ENCODE assay signal across 2 cellular contexts in genomic region chr17:75610103-75610984, GRCh38.
TF ChIP-seq lines count a peak whose summit lies in the region.

No MANE protein-coding gene starts in this region.

TF ChIP-seq in GM23338, 12 proteins besides CTCF, POLR2A, EP300 and RAD21:
- TF ChIP-seq EZH2 (IDR thresholded peaks at IDR 0.05; ENCODE audit: low read depth, unreplicated experiment), result no peak
- TF ChIP-seq EZH2phosphoT487 (IDR thresholded peaks at IDR 0.05; ENCODE audit: unreplicated experiment), result no peak
- TF ChIP-seq ETS1 (IDR thresholded peaks at IDR 0.05), result no peak
- TF ChIP-seq JUNB (IDR thresholded peaks at IDR 0.05; ENCODE audit: unreplicated experiment), result no peak
- no peak for TF ChIP-seq POLR2AphosphoS5 (IDR thresholded peaks at IDR 0.05; ENCODE audit: low read depth)
- no peak for TF ChIP-seq ZNF114 (CRISPR knock-in tag; IDR thresholded peaks at IDR 0.05)
- no peak for TF ChIP-seq CREB1 (CRISPR knock-in tag; IDR thresholded peaks at IDR 0.05; ENCODE audit: low read depth)
- TF ChIP-seq NANOG (IDR thresholded peaks at IDR 0.05; ENCODE audit: borderline replicate concordance), result no peak
- TF ChIP-seq REST (IDR thresholded peaks at IDR 0.05; ENCODE audit: unreplicated experiment), result no peak
- TF ChIP-seq ZNF331 (CRISPR knock-in tag; IDR thresholded peaks at IDR 0.05; ENCODE audit: low read depth), result no peak
- TF ChIP-seq, protein P1, sequence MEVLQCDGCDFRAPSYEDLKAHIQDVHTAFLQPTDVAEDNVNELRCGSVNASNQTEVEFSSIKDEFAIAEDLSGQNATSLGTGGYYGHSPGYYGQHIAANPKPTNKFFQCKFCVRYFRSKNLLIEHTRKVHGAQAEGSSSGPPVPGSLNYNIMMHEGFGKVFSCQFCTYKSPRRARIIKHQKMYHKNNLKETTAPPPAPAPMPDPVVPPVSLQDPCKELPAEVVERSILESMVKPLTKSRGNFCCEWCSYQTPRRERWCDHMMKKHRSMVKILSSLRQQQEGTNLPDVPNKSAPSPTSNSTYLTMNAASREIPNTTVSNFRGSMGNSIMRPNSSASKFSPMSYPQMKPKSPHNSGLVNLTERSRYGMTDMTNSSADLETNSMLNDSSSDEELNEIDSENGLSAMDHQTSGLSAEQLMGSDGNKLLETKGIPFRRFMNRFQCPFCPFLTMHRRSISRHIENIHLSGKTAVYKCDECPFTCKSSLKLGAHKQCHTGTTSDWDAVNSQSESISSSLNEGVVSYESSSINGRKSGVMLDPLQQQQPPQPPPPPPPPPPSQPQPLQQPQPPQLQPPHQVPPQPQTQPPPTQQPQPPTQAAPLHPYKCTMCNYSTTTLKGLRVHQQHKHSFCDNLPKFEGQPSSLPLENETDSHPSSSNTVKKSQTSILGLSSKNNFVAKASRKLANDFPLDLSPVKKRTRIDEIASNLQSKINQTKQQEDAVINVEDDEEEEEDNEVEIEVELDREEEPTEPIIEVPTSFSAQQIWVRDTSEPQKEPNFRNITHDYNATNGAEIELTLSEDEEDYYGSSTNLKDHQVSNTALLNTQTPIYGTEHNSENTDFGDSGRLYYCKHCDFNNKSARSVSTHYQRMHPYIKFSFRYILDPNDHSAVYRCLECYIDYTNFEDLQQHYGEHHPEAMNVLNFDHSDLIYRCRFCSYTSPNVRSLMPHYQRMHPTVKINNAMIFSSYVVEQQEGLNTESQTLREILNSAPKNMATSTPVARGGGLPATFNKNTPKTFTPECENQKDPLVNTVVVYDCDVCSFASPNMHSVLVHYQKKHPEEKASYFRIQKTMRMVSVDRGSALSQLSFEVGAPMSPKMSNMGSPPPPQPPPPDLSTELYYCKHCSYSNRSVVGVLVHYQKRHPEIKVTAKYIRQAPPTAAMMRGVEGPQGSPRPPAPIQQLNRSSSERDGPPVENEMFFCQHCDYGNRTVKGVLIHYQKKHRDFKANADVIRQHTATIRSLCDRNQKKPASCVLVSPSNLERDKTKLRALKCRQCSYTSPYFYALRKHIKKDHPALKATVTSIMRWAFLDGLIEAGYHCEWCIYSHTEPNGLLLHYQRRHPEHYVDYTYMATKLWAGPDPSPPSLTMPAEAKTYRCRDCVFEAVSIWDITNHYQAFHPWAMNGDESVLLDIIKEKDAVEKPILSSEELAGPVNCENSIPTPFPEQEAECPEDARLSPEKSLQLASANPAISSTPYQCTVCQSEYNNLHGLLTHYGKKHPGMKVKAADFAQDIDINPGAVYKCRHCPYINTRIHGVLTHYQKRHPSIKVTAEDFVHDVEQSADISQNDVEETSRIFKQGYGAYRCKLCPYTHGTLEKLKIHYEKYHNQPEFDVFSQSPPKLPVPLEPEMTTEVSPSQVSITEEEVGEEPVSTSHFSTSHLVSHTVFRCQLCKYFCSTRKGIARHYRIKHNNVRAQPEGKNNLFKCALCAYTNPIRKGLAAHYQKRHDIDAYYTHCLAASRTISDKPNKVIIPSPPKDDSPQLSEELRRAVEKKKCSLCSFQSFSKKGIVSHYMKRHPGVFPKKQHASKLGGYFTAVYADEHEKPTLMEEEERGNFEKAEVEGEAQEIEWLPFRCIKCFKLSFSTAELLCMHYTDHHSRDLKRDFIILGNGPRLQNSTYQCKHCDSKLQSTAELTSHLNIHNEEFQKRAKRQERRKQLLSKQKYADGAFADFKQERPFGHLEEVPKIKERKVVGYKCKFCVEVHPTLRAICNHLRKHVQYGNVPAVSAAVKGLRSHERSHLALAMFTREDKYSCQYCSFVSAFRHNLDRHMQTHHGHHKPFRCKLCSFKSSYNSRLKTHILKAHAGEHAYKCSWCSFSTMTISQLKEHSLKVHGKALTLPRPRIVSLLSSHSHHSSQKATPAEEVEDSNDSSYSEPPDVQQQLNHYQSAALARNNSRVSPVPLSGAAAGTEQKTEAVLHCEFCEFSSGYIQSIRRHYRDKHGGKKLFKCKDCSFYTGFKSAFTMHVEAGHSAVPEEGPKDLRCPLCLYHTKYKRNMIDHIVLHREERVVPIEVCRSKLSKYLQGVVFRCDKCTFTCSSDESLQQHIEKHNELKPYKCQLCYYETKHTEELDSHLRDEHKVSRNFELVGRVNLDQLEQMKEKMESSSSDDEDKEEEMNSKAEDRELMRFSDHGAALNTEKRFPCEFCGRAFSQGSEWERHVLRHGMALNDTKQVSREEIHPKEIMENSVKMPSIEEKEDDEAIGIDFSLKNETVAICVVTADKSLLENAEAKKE (CRISPR knock-in tag; IDR thresholded peaks at IDR 0.05), result no peak
TF ChIP-seq in GM23338: peak in this region for 0.

TF ChIP-seq in SK-N-SH treated with all-trans-retinoic acid at 6 μM for 48 hours, 23 proteins besides CTCF, POLR2A, EP300 and RAD21:
- TF ChIP-seq CREB5 (CRISPR knock-in tag; IDR thresholded peaks at IDR 0.05; ENCODE audit: low read depth) (no peak), ZFP30 (CRISPR knock-in tag; IDR thresholded peaks at IDR 0.05) (no peak), TCF4 (CRISPR knock-in tag; IDR thresholded peaks at IDR 0.05; ENCODE audit: borderline replicate concordance) (no peak), ZNF8 (CRISPR knock-in tag; IDR thresholded peaks at IDR 0.05) (no peak), BACH2 (CRISPR knock-in tag; IDR thresholded peaks at IDR 0.05; ENCODE audit: borderline replicate concordance) (no peak), ESRRG (CRISPR knock-in tag; IDR thresholded peaks at IDR 0.05) (no peak)
- TF ChIP-seq, protein P2, sequence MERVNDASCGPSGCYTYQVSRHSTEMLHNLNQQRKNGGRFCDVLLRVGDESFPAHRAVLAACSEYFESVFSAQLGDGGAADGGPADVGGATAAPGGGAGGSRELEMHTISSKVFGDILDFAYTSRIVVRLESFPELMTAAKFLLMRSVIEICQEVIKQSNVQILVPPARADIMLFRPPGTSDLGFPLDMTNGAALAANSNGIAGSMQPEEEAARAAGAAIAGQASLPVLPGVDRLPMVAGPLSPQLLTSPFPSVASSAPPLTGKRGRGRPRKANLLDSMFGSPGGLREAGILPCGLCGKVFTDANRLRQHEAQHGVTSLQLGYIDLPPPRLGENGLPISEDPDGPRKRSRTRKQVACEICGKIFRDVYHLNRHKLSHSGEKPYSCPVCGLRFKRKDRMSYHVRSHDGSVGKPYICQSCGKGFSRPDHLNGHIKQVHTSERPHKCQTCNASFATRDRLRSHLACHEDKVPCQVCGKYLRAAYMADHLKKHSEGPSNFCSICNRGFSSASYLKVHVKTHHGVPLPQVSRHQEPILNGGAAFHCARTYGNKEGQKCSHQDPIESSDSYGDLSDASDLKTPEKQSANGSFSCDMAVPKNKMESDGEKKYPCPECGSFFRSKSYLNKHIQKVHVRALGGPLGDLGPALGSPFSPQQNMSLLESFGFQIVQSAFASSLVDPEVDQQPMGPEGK (CRISPR knock-in tag; IDR thresholded peaks at IDR 0.05; ENCODE audit: borderline replicate concordance), result no peak
